9 cellular contexts compared by ENCODE assay signal in the genomic region with DNA sequence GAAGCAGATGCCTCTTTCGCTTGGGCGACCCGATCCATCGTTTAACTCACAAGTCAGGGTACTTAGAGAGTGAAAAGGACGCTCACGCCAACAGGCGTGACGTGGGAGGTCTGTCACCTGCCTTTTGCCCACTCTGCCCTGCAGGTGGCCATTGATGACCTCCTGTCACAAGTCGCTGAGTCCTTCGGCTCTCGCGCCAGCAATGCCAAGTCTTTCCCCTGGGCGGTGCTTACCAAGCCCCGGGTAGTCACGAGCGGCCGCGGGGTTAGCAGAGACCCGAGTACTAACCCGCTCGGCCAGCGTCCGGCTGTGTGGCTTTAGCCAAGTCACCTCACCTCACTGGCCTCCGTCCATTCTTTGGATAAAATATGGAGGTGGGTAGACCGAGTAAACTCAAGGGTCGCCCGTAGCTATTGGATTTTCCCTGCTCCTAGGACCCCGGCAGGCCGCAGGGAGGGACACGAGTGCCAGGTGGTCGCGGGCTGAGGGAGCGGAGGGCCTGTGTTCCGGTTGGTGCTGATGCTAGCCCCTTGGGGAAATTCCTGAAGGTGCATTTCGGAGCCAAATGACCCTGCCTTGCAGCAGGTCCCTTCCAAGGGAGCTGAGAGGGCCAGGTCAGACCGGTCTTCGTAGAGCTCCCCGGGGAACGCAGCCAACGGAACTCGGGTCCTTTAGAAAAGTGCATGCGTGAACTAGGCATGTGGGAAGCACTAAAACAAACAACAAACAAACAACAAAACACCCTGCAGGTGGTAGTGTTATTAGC. TPM values are rescaled to one million over a fixed set of nuclear protein-coding genes. Genes with fewer than 3 reads are reported as not detected.
A peak's percentile ranks its signal among the peaks of the same experiment; 100 is the strongest.
DNase-seq lines count a peak whose midpoint lies in the region; ATAC-seq, FAIRE-seq and TF ChIP-seq lines count a peak whose summit lies in the region.
"Had no signal": no experiment of that assay in that cellular context is flagged by ENCODE, and none has a peak within 500 bp of the region (broad histone marks: within the 10 kb centered on the region; RNA-seq: fewer than 3 reads in every experiment).

No MANE protein-coding gene starts in this region.

- intact Hi-C loops in HepG2 (cut with micrococcal nuclease; ENCODE audit: unreplicated experiment), result loop anchor here (5.0 to 10.0 kb wide), 2 partner anchors 139 to 224 kb away; partner anchors contain the start of gene SERINC1

- CTCF ChIA-PET in HepG2 (lab: Yijun Ruan, JAX; ENCODE audit: low intra/inter-chr PET ratio, low total read pairs), result no interaction called here

- no peak for TF ChIP-seq POLR2A in HepG2 (IDR thresholded peaks at IDR 0.05; ENCODE audit: insufficient read depth in 1 of 2, low read depth in 2 of 2, low read length in 2 of 2)

- TF ChIP-seq RAD21 in HepG2 (CRISPR knock-in tag; IDR thresholded peaks at IDR 0.05), result no peak

- peak; percentile 39 for ATAC-seq in GM19455 (IDR thresholded peaks at IDR 0.05; ENCODE audit: unreplicated experiment)
- ATAC-seq in HG03469 (IDR thresholded peaks at IDR 0.05; ENCODE audit: unreplicated experiment), result peak; percentile 22
- ATAC-seq in HepG2, result peak; percentile 81

- H3K4me2 ChIP-seq in HepG2 (ENCODE audit: low read depth, low read length), result peak overlapping the region; percentile 98

- peak; percentile 11 for TF ChIP-seq CTCF in choroid plexus epithelial cell (conservative IDR thresholded peaks at IDR 0.05; ENCODE audit: low read depth, low read length)
- TF ChIP-seq CTCF in HepG2 (CRISPR knock-in tag; IDR thresholded peaks at IDR 0.05), result no peak

- no peaks in the 10 kb centered on the region for H4K20me1 ChIP-seq in HepG2 (ENCODE audit: insufficient read depth, low read length)

- peak overlapping the region; percentile 13; the same call in 1 of the 2 replicates for H3K9ac ChIP-seq in HepG2 (ENCODE audit: insufficient read depth, low read depth, low read length)

- no peaks in the 10 kb centered on the region for H3K9me3 ChIP-seq in SJCRH30 (replicated peaks)
- H3K9me3 ChIP-seq in HepG2 (ENCODE audit: low read length), result no peaks in the 10 kb centered on the region

- peaks cover 2% of the 10 kb centered on the region; the same call in 1 of the 2 replicates for H3K27me3 ChIP-seq in SJCRH30
- H3K27me3 ChIP-seq in HepG2 (ENCODE audit: control insufficient read depth in 1 of 2, insufficient read depth in 2 of 2, low read length in 2 of 2), result peaks cover 4 to 20% of the 10 kb centered on the region in 2 experiments; a peak in 4 of 5 replicates

- no peak overlapping the region for H2AFZ ChIP-seq in HepG2 (ENCODE audit: low read length)

- TF ChIP-seq EP300 in HepG2 (IDR thresholded peaks at IDR 0.05; ENCODE audit: low read depth in 2 of 2, low read length in 2 of 2) (no peak), HepG2 (CRISPR knock-in tag; IDR thresholded peaks at IDR 0.05; ENCODE audit: borderline replicate concordance) (no peak)

- no peak overlapping the region for H3K27ac ChIP-seq in SJCRH30
- no peak overlapping the region for H3K27ac ChIP-seq in HepG2 (ENCODE audit: extremely low read length, insufficient read depth, low read length)

- 5% methylated on average over 20 of the region's 42 CpGs for WGBS in HepG2 (ENCODE audit: low lambda C conversion rate)

- H3K4me3 ChIP-seq in SJCRH30, result peak overlapping the region; percentile 46
- H3K4me3 ChIP-seq in choroid plexus epithelial cell (ENCODE audit: low read depth, low read length), result peak overlapping the region; percentile 62
- peak overlapping the region; percentile 45 to 72 (median 58) for H3K4me3 ChIP-seq in HepG2 (replicated peaks in 1 of 3; ENCODE audit: insufficient read depth in 1 of 3, low read depth in 2 of 3, low read length in 3 of 3)

- in situ Hi-C loops in HepG2 (cut with HindIII; ENCODE audit: extremely low pct_ligation_motif_present, low pct_unique_long_range_greater_than_20kb), result no loop called here

- no TSS peak for BruUV-seq in HepG2 (replicated peaks; lab: Mats Ljungman, UMichigan)

- POLR2A ChIA-PET in HepG2 (lab: Yijun Ruan, JAX), result no interaction called here

- FAIRE-seq in HepG2 (lab: Jason Lieb, UNC), result no peak

- H3K79me2 ChIP-seq in HepG2 (ENCODE audit: insufficient read depth, low read length), result no peaks in the 10 kb centered on the region

- H3K36me3 ChIP-seq in SJCRH30 (no peaks in the 10 kb centered on the region), HepG2 (replicated peaks in 1 of 2; ENCODE audit: control insufficient read depth in 1 of 2, insufficient read depth in 2 of 2, low read length in 2 of 2) (no peaks in the 10 kb centered on the region)

- DNase-seq in DMS153 treated with DMSO at 0.1 percent for 48 hours (lab: John Stamatoyannopoulos, UW; ENCODE audit: unreplicated experiment), result peak; percentile 6
- peak in 1 of 2 experiments; percentile 9 for DNase-seq in SJCRH30
- peak; percentile 10 for DNase-seq in choroid plexus epithelial cell (ENCODE audit: low read depth)
- peak; percentile 15 for DNase-seq in HepG2 (ENCODE audit: low spot score)
- peak; percentile 43 for DNase-seq in stimulated activated CD8-positive, alpha-beta memory T cell treated with anti-CD3 and anti-CD28 coated beads, Interleukin-4, amount 100 ng/mL, for 48 hours
- no peak for DNase-seq in mesenteric fat pad (ENCODE audit: low spot score)

- H3K4me1 ChIP-seq in SJCRH30 (no peaks in the 10 kb centered on the region), HepG2 (ENCODE audit: insufficient read depth, low read length) (peaks cover 18% of the 10 kb centered on the region)

TF ChIP-seq in HepG2, 621 proteins besides CTCF, POLR2A, EP300 and RAD21 (continues in another document):
- TF ChIP-seq ZNF747 (CRISPR knock-in tag; IDR thresholded peaks at IDR 0.05; ENCODE audit: borderline replicate concordance) (0 out of 2 replicates have a peak, but pooled peaks have one; percentile 18), ZNF768 (CRISPR knock-in tag; IDR thresholded peaks at IDR 0.05) (peak; percentile 81), MZF1 (CRISPR knock-in tag; IDR thresholded peaks at IDR 0.05; ENCODE audit: borderline replicate concordance) (0 out of 2 replicates have a peak, but pooled peaks have one; percentile 26), ZNF567 (CRISPR knock-in tag; IDR thresholded peaks at IDR 0.05; ENCODE audit: borderline replicate concordance) (0 out of 2 replicates have a peak, but pooled peaks have one; percentile 88), HDAC2 (CRISPR knock-in tag; IDR thresholded peaks at IDR 0.05) (0 out of 2 replicates have a peak, but pooled peaks have one; percentile 13), ZNF282 (IDR thresholded peaks at IDR 0.05; ENCODE audit: partially characterized antibody) (no peak), WIZ (CRISPR knock-in tag; IDR thresholded peaks at IDR 0.05) (peak; percentile 32; the same call in 1 of the 2 replicates), KDM5B (CRISPR knock-in tag; IDR thresholded peaks at IDR 0.05; ENCODE audit: borderline replicate concordance) (0 out of 2 replicates have a peak, but pooled peaks have one; percentile 7)
- TF ChIP-seq, protein P1, sequence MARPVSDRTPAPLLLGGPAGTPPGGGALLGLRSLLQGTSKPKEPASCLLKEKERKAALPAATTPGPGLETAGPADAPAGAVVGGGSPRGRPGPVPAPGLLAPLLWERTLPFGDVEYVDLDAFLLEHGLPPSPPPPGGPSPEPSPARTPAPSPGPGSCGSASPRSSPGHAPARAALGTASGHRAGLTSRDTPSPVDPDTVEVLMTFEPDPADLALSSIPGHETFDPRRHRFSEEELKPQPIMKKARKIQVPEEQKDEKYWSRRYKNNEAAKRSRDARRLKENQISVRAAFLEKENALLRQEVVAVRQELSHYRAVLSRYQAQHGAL (CRISPR knock-in tag; IDR thresholded peaks at IDR 0.05; ENCODE audit: not compliant biosample characterization), result peak; percentile 26
- TF ChIP-seq, protein P2, sequence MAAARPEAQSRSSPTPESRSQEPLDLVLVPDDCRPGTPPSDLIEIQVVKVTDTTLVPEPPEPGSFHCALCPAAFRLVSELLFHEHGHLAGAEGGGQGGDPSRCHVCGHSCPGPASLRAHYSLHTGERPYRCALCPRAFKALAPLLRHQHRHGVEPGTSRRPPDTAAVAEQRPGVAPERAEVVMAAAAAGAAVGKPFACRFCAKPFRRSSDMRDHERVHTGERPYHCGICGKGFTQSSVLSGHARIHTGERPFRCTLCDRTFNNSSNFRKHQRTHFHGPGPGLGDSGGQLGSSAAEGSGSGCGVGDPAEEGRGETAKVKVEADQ (CRISPR knock-in tag; IDR thresholded peaks at IDR 0.05; ENCODE audit: borderline replicate concordance), result peak; percentile 13; the same call in 1 of the 2 replicates

RNA-seq across cellular contexts. Expression of gene PKIB, which starts 0.7 kb away (rescaled TPM):
- 7.4 and 10.0 TPM in 2 replicates for total RNA-seq in SJCRH30 (2014; rRNA removed; shearing (Covaris generic))
- 1.5 and 2.2 TPM in 2 replicates for total RNA-seq in HepG2 (2016; rRNA removed; fragmentation: Illumina TruSeq; extraction: Trizol)
- 0.71 and 1.9 TPM in 2 replicates for total RNA-seq in HepG2 (2016; cell fraction: cytosol; rRNA removed; fragmentation: Illumina TruSeq; extraction: Trizol; ENCODE audit: low read depth)
- total RNA-seq in HepG2 (2016; cell fraction: insoluble cytoplasmic fraction; rRNA removed; fragmentation: Illumina TruSeq; extraction: Trizol), result 1.2 and 1.3 TPM in 2 replicates
- 1.8 and 2.9 TPM in 2 replicates for total RNA-seq in HepG2 (2016; cell fraction: membrane; rRNA removed; fragmentation: Illumina TruSeq; extraction: Trizol)
- total RNA-seq in HepG2 (2016; cell fraction: nucleus; rRNA removed; fragmentation: Illumina TruSeq; extraction: Trizol), result 0.90 and 1.4 TPM in 2 replicates
- polyA plus RNA-seq in HepG2 (2011; rRNA removed), result 0.97 and 1.4 TPM in 2 replicates
- polyA plus RNA-seq in HepG2 (2011; cell fraction: cytosol; rRNA removed), result 0.58 and 1.0 TPM in 2 replicates
- 0.69 and 1.1 TPM in 2 replicates for polyA plus RNA-seq in HepG2 (2011; cell fraction: nucleus; rRNA removed)
- polyA plus RNA-seq in HepG2 (2012), result 1.3 and 1.4 TPM in 2 replicates
- polyA plus RNA-seq in HepG2 (2016; cell fraction: cytosol; fragmentation: Illumina TruSeq; extraction: Trizol; ENCODE audit: low read depth), result 1.8 and 2.2 TPM in 2 replicates
- polyA plus RNA-seq in HepG2 (2016; cell fraction: insoluble cytoplasmic fraction; fragmentation: Illumina TruSeq; extraction: Trizol; ENCODE audit: low read depth), result 2.6 TPM in 2 replicates
- polyA plus RNA-seq in HepG2 (2016; cell fraction: membrane; fragmentation: Illumina TruSeq; extraction: Trizol; ENCODE audit: low read depth), result 2.4 and 3.0 TPM in 2 replicates
- polyA plus RNA-seq in HepG2 (2016; cell fraction: nucleus; fragmentation: Illumina TruSeq; extraction: Trizol; ENCODE audit: insufficient read depth, low read depth), result 1.9 and 2.3 TPM in 2 replicates
- 0.20 TPM in 1 of 2 replicates, not detected in the other for polyA minus RNA-seq in HepG2 (2011; rRNA and poly(A)+ RNA removed; ENCODE audit: low replicate concordance)
- not detected in 2 replicates for polyA minus RNA-seq in HepG2 (2011; cell fraction: cytosol; rRNA and poly(A)+ RNA removed)
- polyA minus RNA-seq in HepG2 (2011; cell fraction: nucleus; rRNA and poly(A)+ RNA removed), result 2.5 and 2.8 TPM in 2 replicates
- 1.00 TPM for total RNA-seq in mesenteric fat pad
- total RNA-seq: activated CD8-positive, alpha-beta memory T cell treated with anti-CD3 and anti-CD28 coated beads for 36 hours had no signal

Comparison
In these comparisons a context has a peak if more than half of its experiments do, and no peak if none do; other contexts are left out.
1. ATAC-seq: peak in every context shown above with its lines; median percentile 81 in HepG2; 39 in GM19455; 22 in HG03469.